19 cellular contexts compared by ENCODE assay signal in the genomic region with DNA sequence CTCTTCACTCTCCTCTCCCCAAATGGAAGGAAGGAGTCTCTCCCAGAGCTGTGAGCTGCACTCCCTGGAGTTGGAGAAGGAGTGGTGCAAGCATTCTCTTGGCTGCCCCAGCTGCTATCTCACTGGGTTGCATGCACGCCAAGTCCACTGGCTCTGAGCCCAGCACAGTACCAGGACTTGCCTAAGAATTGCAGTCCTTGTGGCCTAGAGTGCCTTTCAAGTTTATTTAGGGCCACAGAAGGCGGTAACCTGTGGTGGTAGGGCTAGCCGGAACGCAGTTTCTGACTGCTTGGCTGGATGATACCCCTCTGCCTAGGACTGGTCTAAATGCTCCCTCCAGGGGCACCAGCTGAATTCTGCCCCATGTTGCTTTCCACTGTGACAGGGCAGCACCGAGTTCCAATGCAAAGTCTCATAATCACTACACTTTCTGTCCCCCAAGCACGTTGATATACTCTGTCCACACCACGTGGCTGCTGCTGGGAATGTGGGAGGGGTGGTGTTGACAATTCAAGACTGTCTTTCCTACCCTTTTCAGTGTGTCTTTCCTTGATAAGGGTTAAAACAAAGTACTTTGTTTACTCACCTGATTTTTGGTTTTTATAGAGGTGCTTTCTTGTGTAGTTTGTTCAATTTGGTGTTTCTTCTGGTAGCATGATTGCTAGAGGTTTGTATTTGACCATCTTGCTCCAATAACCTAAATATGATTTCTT. TPM values are rescaled to one million over a fixed set of nuclear protein-coding genes. Genes with fewer than 3 reads are reported as not detected.
DNase-seq lines count a peak whose midpoint lies in the region; ATAC-seq and TF ChIP-seq lines count a peak whose summit lies in the region.
"Had no signal": no experiment of that assay in that cellular context is flagged by ENCODE, and none has a peak within 500 bp of the region (broad histone marks: within the 10 kb centered on the region; RNA-seq: fewer than 3 reads in every experiment).

No MANE protein-coding gene starts in this region.

- H3K9me3 ChIP-seq in esophagus squamous epithelium, result no peaks in the 10 kb centered on the region
- H3K9me3 ChIP-seq: BE2C had no signal

- no peak overlapping the region for H3K4me3 ChIP-seq in fibroblast of mammary gland (ENCODE audit: control insufficient read depth, low read depth, low read length)
- no peak overlapping the region for H3K4me3 ChIP-seq in esophagus squamous epithelium
- H3K4me3 ChIP-seq: coronary artery had no signal

- no peak overlapping the region for H3K4me3 Mint-ChIP-seq in naive B cell
- H3K4me3 Mint-ChIP-seq: activated naive CD8-positive, alpha-beta T cell treated with anti-CD3 and anti-CD28 coated beads, Interleukin-2, amount 50 U/mL, for 24 hours; stimulated activated memory B cell treated with anti-CD40 and anti-IgM and Interleukin-4, amounts not matched to agents 10 μg/mL and 1 μg/mL and 100 μg/mL, for 72 hours had no signal

- intact Hi-C loops in esophagus squamous epithelium (cut with DNase I), result no loop called here

- no peaks in the 10 kb centered on the region for H3K27me3 Mint-ChIP-seq in naive B cell
- H3K27me3 Mint-ChIP-seq: activated naive CD8-positive, alpha-beta T cell treated with anti-CD3 and anti-CD28 coated beads, Interleukin-2, amount 50 U/mL, for 24 hours; stimulated activated memory B cell treated with anti-CD40 and anti-IgM and Interleukin-4, amounts not matched to agents 10 μg/mL and 1 μg/mL and 100 μg/mL, for 72 hours had no signal

- peaks cover 8 to 24% of the 10 kb centered on the region in 2 donors for H3K36me3 Mint-ChIP-seq in naive B cell

- H3K27me3 ChIP-seq in esophagus squamous epithelium, result no peaks in the 10 kb centered on the region
- H3K27me3 ChIP-seq: BE2C had no signal

- peak; percentile 22 for DNase-seq in DMS 273 treated with DMSO at 0.1 percent for 48 hours (lab: John Stamatoyannopoulos, UW)
- no peak for DNase-seq in RWPE1 (ENCODE audit: low spot score)
- peak; percentile 28 for DNase-seq in fibroblast of mammary gland (ENCODE audit: low read depth)
- no peak for DNase-seq in naive B cell
- DNase-seq in NCI-H1436 treated with DMSO at 0.1 percent for 48 hours (lab: John Stamatoyannopoulos, UW), result no peak
- no peak for DNase-seq in esophagus squamous epithelium (lab: John Stamatoyannopoulos, UW)
- DNase-seq in SW 1271 (lab: John Stamatoyannopoulos, UW), result no peak
- DNase-seq: activated CD4-positive, alpha-beta T cell treated with anti-CD3 and anti-CD28 coated beads, Interleukin-2, amount 50 U/mL, for 1 hour; activated naive CD8-positive, alpha-beta T cell treated with anti-CD3 and anti-CD28 coated beads, Interleukin-2, amount 50 U/mL, for 24 hours; activated T-cell treated with anti-CD3 and anti-CD28 coated beads, Interleukin-2, amount 50 U/mL, for 48 hours; BE2C; DMS153; NK-92 treated with Interleukin-12 subunit alpha and Interleukin-12 subunit beta, amount 100 ng/mL, for 24 hours; SHP77; small intestine; T1000 had no signal

- CTCF ChIA-PET in RWPE1 (lab: Yijun Ruan, JAX), result interaction anchor here (0.7 kb wide), 1 partner anchor 45 kb away, joined by 3 read pairs; no protein-coding TSS in a partner anchor

- H3K36me3 ChIP-seq in esophagus squamous epithelium, result peaks cover 0 to 10% (median 0%) of the 10 kb centered on the region in 3 donors
- H3K36me3 ChIP-seq: BE2C had no signal

- no peak for TF ChIP-seq CTCF in RWPE1 (conservative IDR thresholded peaks at IDR 0.05; ENCODE audit: low read depth)
- TF ChIP-seq CTCF in fibroblast of mammary gland (conservative IDR thresholded peaks at IDR 0.05; ENCODE audit: control insufficient read depth, insufficient read depth, low read depth, low read length), result no peak
- no peak for TF ChIP-seq CTCF in esophagus squamous epithelium (IDR thresholded peaks at IDR 0.05)

- H3K27ac ChIP-seq in RWPE1 (peak overlapping the region; percentile 19; the same call in 1 of the 2 replicates), esophagus squamous epithelium (no peak overlapping the region)
- H3K27ac ChIP-seq: coronary artery had no signal

- ATAC-seq in naive B cell (ENCODE audit: low read depth in 2 of 2), result no peak
- ATAC-seq in HG03135 (IDR thresholded peaks at IDR 0.05; ENCODE audit: unreplicated experiment), result no peak
- ATAC-seq: activated naive CD8-positive, alpha-beta T cell treated with anti-CD3 and anti-CD28 coated beads, Interleukin-2, amount 50 U/mL, for 24 hours; stimulated activated memory B cell treated with anti-CD40 and anti-IgM and Interleukin-4, amounts not matched to agents 10 μg/mL and 1 μg/mL and 100 μg/mL, for 72 hours had no signal

- peak overlapping the region in 4 of 6 donors; percentile 21 to 60 (median 40) for H3K27ac Mint-ChIP-seq in naive B cell
- H3K27ac Mint-ChIP-seq: activated naive CD8-positive, alpha-beta T cell treated with anti-CD3 and anti-CD28 coated beads, Interleukin-2, amount 50 U/mL, for 24 hours; stimulated activated memory B cell treated with anti-CD40 and anti-IgM and Interleukin-4, amounts not matched to agents 10 μg/mL and 1 μg/mL and 100 μg/mL, for 72 hours had no signal

- no peak for TF ChIP-seq POLR2A in esophagus squamous epithelium (IDR thresholded peaks at IDR 0.05)

- H3K4me1 Mint-ChIP-seq in naive B cell, result peaks cover 53 to 69% (median 67%) of the 10 kb centered on the region in 3 donors

- H3K9me3 Mint-ChIP-seq in naive B cell, result no peaks in the 10 kb centered on the region
- H3K9me3 Mint-ChIP-seq: activated naive CD8-positive, alpha-beta T cell treated with anti-CD3 and anti-CD28 coated beads, Interleukin-2, amount 50 U/mL, for 24 hours; stimulated activated memory B cell treated with anti-CD40 and anti-IgM and Interleukin-4, amounts not matched to agents 10 μg/mL and 1 μg/mL and 100 μg/mL, for 72 hours had no signal

- POLR2A ChIA-PET in RWPE1 (lab: Yijun Ruan, JAX; ENCODE audit: low non-redundant PET), result no interaction called here

- 89 to 97% methylated on average over 3 of the region's 7 CpGs for WGBS in esophagus squamous epithelium, 2 donors

- no peaks in the 10 kb centered on the region for H3K4me1 ChIP-seq in esophagus squamous epithelium
- H3K4me1 ChIP-seq: BE2C had no signal

RNA-seq across cellular contexts. Expression of a gene that starts 57.0 kb away (rescaled TPM):
- 10 to 100 TPM; 14.7 to 34.0 (median 23.8) TPM for polyA plus RNA-seq in naive B cell (ENCODE audit: low read depth in 6 of 6)
- total RNA-seq in esophagus squamous epithelium, result 10 to 100 TPM in 3 of 4 donors, 1 to 10 TPM in 1; 6.5 to 15.4 (median 13.5) TPM

RNA-seq across cellular contexts. Expression of a gene that starts 57.3 kb away (rescaled TPM):
- polyA plus RNA-seq in naive B cell (ENCODE audit: low read depth in 6 of 6), result 10 to 100 TPM; 12.4 to 53.5 (median 29.6) TPM
- 10 to 100 TPM in 2 of 4 donors, 1 to 10 TPM in 2; 6.9 to 18.8 (median 9.1) TPM for total RNA-seq in esophagus squamous epithelium

Comparison
In these comparisons a context has a peak if more than half of its experiments do, and no peak if none do; other contexts are left out.
1. DNase-seq: peak in DMS 273 treated with DMSO at 0.1 percent for 48 hours (single experiment) and fibroblast of mammary gland (single experiment); none in RWPE1 (single experiment), naive B cell (single experiment), NCI-H1436 treated with DMSO at 0.1 percent for 48 hours (single experiment), esophagus squamous epithelium (single experiment) and SW 1271 (0 of 2).